ENCODE assay signal across 9 cellular contexts in genomic region chrX:74535211-74535621, GRCh38.
DNase-seq lines count a peak whose midpoint lies in the region; ATAC-seq and TF ChIP-seq lines count a peak whose summit lies in the region.
"Had no signal": no experiment of that assay in that cellular context is flagged by ENCODE, and none has a peak within 500 bp of the region (broad histone marks: within the 10 kb centered on the region; RNA-seq: fewer than 3 reads in every experiment).

No MANE protein-coding gene starts in this region.

- TF ChIP-seq CTCF in Panc1 (IDR thresholded peaks at IDR 0.05) (peak; percentile 69), coronary artery (IDR thresholded peaks at IDR 0.05) (peak; percentile 18)

- DNase-seq in NCI-H146 (lab: John Stamatoyannopoulos, UW) (peak; percentile 44), NCI-H146 treated with DMSO at 0.1 percent for 48 hours (lab: John Stamatoyannopoulos, UW; ENCODE audit: unreplicated experiment) (no peak), Panc1 (ENCODE audit: low read depth, low spot score) (no peak), coronary artery (ENCODE audit: low spot score) (no peak), kidney tubule cell (ENCODE audit: low spot score) (peak; percentile 58), H4 (ENCODE audit: low spot score) (no peak)

- intact Hi-C loops in Panc1 (cut with micrococcal nuclease; ENCODE audit: unreplicated experiment) = loop anchor here (5.0 kb wide), 1 partner anchor 248 kb away; no protein-coding TSS in a partner anchor

- H3K36me3 ChIP-seq in Panc1 (ENCODE audit: control insufficient read depth, insufficient read depth, low read length) (no peaks in the 10 kb centered on the region), subcutaneous abdominal adipose tissue (ENCODE audit: control insufficient read depth in 5 of 5, insufficient read depth in 5 of 5, low read length in 5 of 5) (peaks cover 0 to 9% (median 0%) of the 10 kb centered on the region in 5 donors)

- H3K4me3 ChIP-seq in Panc1 (ENCODE audit: low read depth in 2 of 2, low read length in 2 of 2) (peak overlapping the region; percentile 52 to 71), coronary artery (peak overlapping the region; percentile 68), subcutaneous abdominal adipose tissue (ENCODE audit: low read depth in 1 of 5, low read length in 5 of 5) (peak overlapping the region; percentile 48 to 67 (median 60))

- peak overlapping the region in 3 of 5 donors; percentile 33 to 65 (median 43) for H3K9ac ChIP-seq in subcutaneous abdominal adipose tissue (ENCODE audit: low read length in 5 of 5)

- in situ Hi-C loops in Panc1 (cut with HindIII; ENCODE audit: low pct_unique_long_range_greater_than_20kb, low sequenced_read_pairs) = no loop called here

- POLR2A ChIA-PET in Panc1 (lab: Charles Lee) = interaction anchor here (0.7 kb wide), 1 partner anchor 76 kb away, joined by 3 read pairs; no protein-coding TSS in a partner anchor

- no peaks in the 10 kb centered on the region for H3K9me3 ChIP-seq in Panc1 (ENCODE audit: control insufficient read depth, insufficient read depth, low read depth, low read length)
- H3K9me3 ChIP-seq in subcutaneous abdominal adipose tissue (ENCODE audit: control insufficient read depth in 5 of 5, low read length in 5 of 5) = no peaks in the 10 kb centered on the region

- ATAC-seq in HG02981 (IDR thresholded peaks at IDR 0.05; ENCODE audit: unreplicated experiment) = peak; percentile 29
- peak; percentile 67 for ATAC-seq in Panc1

- no TSS peak for BruUV-seq in Panc1 (replicated peaks; lab: Mats Ljungman, UMichigan)

- H3K27me3 ChIP-seq in Panc1 (ENCODE audit: control insufficient read depth, insufficient read depth, low read length) (no peaks in the 10 kb centered on the region), subcutaneous abdominal adipose tissue (ENCODE audit: control insufficient read depth in 5 of 5, insufficient read depth in 4 of 5, low read length in 5 of 5) (peaks cover 0 to 24% (median 3%) of the 10 kb centered on the region in 5 donors)

- CTCF ChIA-PET in Panc1 (lab: Charles Lee) = interaction anchor here (0.6 kb wide), 1 partner anchor 190 kb away, joined by 5 read pairs; no protein-coding TSS in a partner anchor

- H3K4me1 ChIP-seq in Panc1 (ENCODE audit: control insufficient read depth, insufficient read depth, low read length) = peaks cover 2% of the 10 kb centered on the region; the same call in 1 of the 2 replicates
- H3K4me1 ChIP-seq in subcutaneous abdominal adipose tissue (ENCODE audit: control insufficient read depth in 5 of 5, insufficient read depth in 5 of 5, low read length in 5 of 5) = peaks cover 0 to 25% (median 12%) of the 10 kb centered on the region in 5 donors

- H3K27ac ChIP-seq in Panc1 (ENCODE audit: low read length) (no peak overlapping the region), coronary artery (peak overlapping the region; percentile 67 to 95), subcutaneous abdominal adipose tissue (ENCODE audit: low read depth, low read length) (peak overlapping the region; percentile 73)
- H3K27ac ChIP-seq: C4-2B had no signal

Comparison
In these comparisons a context has a peak if more than half of its experiments do, and no peak if none do; other contexts are left out.
1. DNase-seq: peak in NCI-H146 (single experiment) and kidney tubule cell (single experiment); none in NCI-H146 treated with DMSO at 0.1 percent for 48 hours (single experiment), Panc1 (single experiment), coronary artery (single experiment) and H4 (single experiment).
2. Peak in every context shown above with its lines, with median percentiles within 50 percentile points of each other: H3K4me3 ChIP-seq.